Comparison of ENCODE assay signal across 15 cellular contexts in the genomic region with DNA sequence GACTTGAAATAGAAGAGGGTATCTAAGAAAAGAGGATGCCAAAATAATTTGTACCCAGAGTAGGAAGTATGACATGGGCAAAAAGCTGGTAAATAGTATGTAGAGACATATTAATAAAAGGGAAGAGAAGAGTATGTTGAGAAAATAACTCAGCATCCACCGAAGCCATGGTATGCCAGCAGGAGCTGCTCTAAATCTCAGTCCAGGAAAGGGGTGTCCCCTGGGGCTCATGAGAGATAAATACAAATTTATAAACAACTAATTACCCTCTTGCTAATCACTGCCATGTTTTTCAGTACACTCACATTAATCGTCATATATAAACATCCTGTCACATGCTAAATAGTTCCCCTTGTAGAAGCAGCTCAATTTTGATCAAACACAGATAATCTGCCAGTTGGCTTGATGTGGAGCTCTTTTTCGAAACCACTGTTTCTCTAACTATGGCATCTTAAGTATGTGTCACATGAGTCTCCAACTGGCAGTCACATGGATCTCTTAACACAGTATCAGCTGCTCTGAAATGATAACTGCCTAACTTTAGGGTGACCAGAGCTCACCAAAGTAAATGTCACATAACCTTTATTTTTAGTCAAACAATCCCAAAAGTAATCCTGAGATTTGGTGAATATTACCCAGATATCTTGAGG. TPM values are rescaled to one million over a fixed set of nuclear protein-coding genes. Genes with fewer than 3 reads are reported as not detected.
DNase-seq lines count a peak whose midpoint lies in the region; ATAC-seq and TF ChIP-seq lines count a peak whose summit lies in the region.
"Had no signal": no experiment of that assay in that cellular context is flagged by ENCODE, and none has a peak within 500 bp of the region (broad histone marks: within the 10 kb centered on the region; RNA-seq: fewer than 3 reads in every experiment).

No MANE protein-coding gene starts in this region.

- ATAC-seq in left ventricle myocardium superior (peak; percentile 90), GM21576 (IDR thresholded peaks at IDR 0.05; ENCODE audit: unreplicated experiment) (no peak)

- H3K4me1 Mint-ChIP-seq in MCF 10A (ENCODE audit: insufficient read depth, unreplicated experiment): peaks cover 22% of the 10 kb centered on the region
- H3K4me1 Mint-ChIP-seq in chondrocyte (ENCODE audit: low read depth): peaks cover 35% of the 10 kb centered on the region

- H3K36me3 Mint-ChIP-seq in MCF 10A (ENCODE audit: insufficient read depth, unreplicated experiment) (no peaks in the 10 kb centered on the region), chondrocyte (ENCODE audit: low read depth) (no peaks in the 10 kb centered on the region)

- H3K4me1 ChIP-seq in breast epithelium (no peaks in the 10 kb centered on the region), spleen (peaks cover 0 to 11% (median 2%) of the 10 kb centered on the region in 6 donors), ovary (ENCODE audit: insufficient read depth) (no peaks in the 10 kb centered on the region)

- H3K36me3 ChIP-seq in breast epithelium: no peaks in the 10 kb centered on the region
- H3K36me3 ChIP-seq in spleen: no peaks in the 10 kb centered on the region
- H3K36me3 ChIP-seq in ovary: no peaks in the 10 kb centered on the region

- no peak for TF ChIP-seq CTCF in MCF 10A (IDR thresholded peaks at IDR 0.05; ENCODE audit: unreplicated experiment)
- TF ChIP-seq CTCF in breast epithelium (IDR thresholded peaks at IDR 0.05): no peak
- TF ChIP-seq CTCF in chondrocyte (IDR thresholded peaks at IDR 0.05): no peak
- no peak for TF ChIP-seq CTCF in spleen (IDR thresholded peaks at IDR 0.05 in 8 of 11, conservative IDR thresholded peaks at IDR 0.05 in 3 of 11)
- no peak for TF ChIP-seq CTCF in ovary (IDR thresholded peaks at IDR 0.05)

- H3K27me3 ChIP-seq in breast epithelium (no peaks in the 10 kb centered on the region), spleen (replicated peaks in 1 of 7) (no peaks in the 10 kb centered on the region), ovary (no peaks in the 10 kb centered on the region)

- POLR2A ChIA-PET in MCF 10A (lab: Yijun Ruan, JAX): interaction anchor here (0.8 to 1.1 kb wide), 3 partner anchors 9 to 69 kb away, joined by 3 to 5 read pairs (median 3); no protein-coding TSS in a partner anchor

- H3K9me3 ChIP-seq in breast epithelium: no peaks in the 10 kb centered on the region
- H3K9me3 ChIP-seq in spleen: no peaks in the 10 kb centered on the region
- no peaks in the 10 kb centered on the region for H3K9me3 ChIP-seq in ovary

- intact Hi-C loops in MCF 10A (cut with micrococcal nuclease): no loop called here
- intact Hi-C loops in breast epithelium (cut with DNase I; ENCODE audit: low total_unique reads): no loop called here
- intact Hi-C loops in left ventricle myocardium superior (cut with micrococcal nuclease): no loop called here
- intact Hi-C loops in spleen (cut with DNase I; ENCODE audit: low total_unique reads): no loop called here
- intact Hi-C loops in ovary (cut with DNase I): no loop called here

- H3K4me3 Mint-ChIP-seq in MCF 10A (ENCODE audit: unreplicated experiment) (no peak overlapping the region), chondrocyte (ENCODE audit: unreplicated experiment) (no peak overlapping the region)
- H3K4me3 Mint-ChIP-seq: activated B cell treated with CpG ODN at 0.5 μM for 24 hours had no signal

- no peaks in the 10 kb centered on the region for H3K27me3 Mint-ChIP-seq in MCF 10A (ENCODE audit: insufficient read depth, unreplicated experiment)
- H3K27me3 Mint-ChIP-seq in chondrocyte (ENCODE audit: low read depth): no peaks in the 10 kb centered on the region
- H3K27me3 Mint-ChIP-seq: activated B cell treated with CpG ODN at 0.5 μM for 24 hours had no signal

- H3K9me3 Mint-ChIP-seq in MCF 10A (ENCODE audit: unreplicated experiment): no peaks in the 10 kb centered on the region
- no peaks in the 10 kb centered on the region for H3K9me3 Mint-ChIP-seq in chondrocyte (ENCODE audit: low read depth)
- H3K9me3 Mint-ChIP-seq: activated B cell treated with CpG ODN at 0.5 μM for 24 hours had no signal

- TF ChIP-seq POLR2A in breast epithelium (IDR thresholded peaks at IDR 0.05) (no peak), spleen (IDR thresholded peaks at IDR 0.05) (no peak), ovary (IDR thresholded peaks at IDR 0.05) (no peak)

- no peak overlapping the region for H3K27ac ChIP-seq in breast epithelium
- no peak overlapping the region for H3K27ac ChIP-seq in spleen
- H3K27ac ChIP-seq in ovary: no peak overlapping the region

- H3K4me3 ChIP-seq in breast epithelium (no peak overlapping the region), spleen (no peak overlapping the region), ovary (no peak overlapping the region)

- no peak for TF ChIP-seq EP300 in ovary (IDR thresholded peaks at IDR 0.05)

- H3K27ac Mint-ChIP-seq in MCF 10A (ENCODE audit: low read depth, unreplicated experiment) (peak overlapping the region; percentile 71), chondrocyte (ENCODE audit: unreplicated experiment) (peak overlapping the region; percentile 83)
- H3K27ac Mint-ChIP-seq: activated B cell treated with CpG ODN at 0.5 μM for 24 hours had no signal

- CTCF ChIA-PET in MCF 10A (lab: Yijun Ruan, JAX): interaction anchor here (0.6 to 4.4 kb wide), 6 partner anchors 9 to 69 kb away, joined by 3 to 26 read pairs (median 3); no protein-coding TSS in a partner anchor

- DNase-seq in MCF 10A (ENCODE audit: unreplicated experiment) (no peak), breast epithelium (ENCODE audit: low spot score in 2 of 2) (no peak), chondrocyte (ENCODE audit: low spot score) (no peak), left ventricle myocardium superior (no peak), spleen (no peak), KG1 (lab: John Stamatoyannopoulos, UW) (no peak), ovary (no peak)
- DNase-seq: activated B cell treated with CpG ODN at 0.5 μM for 24 hours, activated T-cell treated with anti-CD3 and anti-CD28 coated beads for 4 hours, aorta, DMS79, MM.1S, NCI-H226, RPMI8226 had no signal

- WGBS in spleen, 5 donors: 63 to 69% (median 67%) methylated on average over 3 of the region's 3 CpGs
- WGBS in ovary, 3 donors: 78 to 87% (median 79%) methylated on average over 3 of the region's 3 CpGs

- no TSS peak for BruUV-seq in MCF 10A (replicated peaks; lab: Mats Ljungman, UMichigan)

RNA-seq across cellular contexts. Expression of a gene that starts 31.9 kb away (rescaled TPM):
- total RNA-seq in MCF 10A (2022) (24.7 and 34.7 TPM in 2 replicates), breast epithelium (10 to 100 TPM; 32.2 to 49.2 (median 37.0) TPM), chondrocyte (25.6 to 32.2 TPM (median 31.6 TPM) in 3 replicates), left ventricle myocardium superior (122 TPM), spleen (10 to 100 TPM; 13.7 to 27.9 (median 23.0) TPM), ovary (10 to 100 TPM; 24.0 to 84.9 (median 67.8) TPM)
- polyA plus RNA-seq in spleen (1 to 10 TPM; 1.0 to 2.7 (median 1.5) TPM), ovary (10 to 100 TPM; 11.9 to 21.5 TPM)
